Comparison of ENCODE assay signal across 10 cellular contexts in genomic region chr22:39184586-39185577, GRCh38. TPM values are rescaled to one million over a fixed set of nuclear protein-coding genes. Genes with fewer than 3 reads are reported as not detected.
DNase-seq lines count a peak whose midpoint lies in the region; ATAC-seq, FAIRE-seq and TF ChIP-seq lines count a peak whose summit lies in the region.
"Had no signal": no experiment of that assay in that cellular context is flagged by ENCODE, and none has a peak within 500 bp of the region (broad histone marks: within the 10 kb centered on the region; RNA-seq: fewer than 3 reads in every experiment).

No MANE protein-coding gene starts in this region.

- no peaks in the 10 kb centered on the region for H3K27me3 ChIP-seq in adipocyte (replicated peaks; ENCODE audit: control insufficient read depth, insufficient read depth, low read length)
- no peaks in the 10 kb centered on the region for H3K27me3 ChIP-seq in esophagus squamous epithelium
- no peaks in the 10 kb centered on the region for H3K27me3 ChIP-seq in upper lobe of left lung

- ATAC-seq in mucosa of descending colon = peak; percentile 9
- ATAC-seq in upper lobe of left lung (ENCODE audit: low FRiP score in 2 of 2) = peak; percentile 5 to 28
- ATAC-seq: activated T-cell treated with anti-CD3 and anti-CD28 coated beads, Interleukin-2, amount 50 U/mL, for 72 hours had no signal

- peak overlapping the region; percentile 59 for H3K9ac ChIP-seq in adipocyte (ENCODE audit: low read length)

- H3K27ac ChIP-seq in esophagus squamous epithelium (peak overlapping the region; percentile 22 to 82 (median 70)), upper lobe of left lung (peak overlapping the region; percentile 76 to 88 (median 81))
- H3K27ac ChIP-seq: VCaP had no signal

- no peaks in the 10 kb centered on the region for H3K36me3 ChIP-seq in adipocyte (ENCODE audit: control insufficient read depth, insufficient read depth, low read length, severe bottlenecking)
- H3K36me3 ChIP-seq in esophagus squamous epithelium = no peaks in the 10 kb centered on the region
- no peaks in the 10 kb centered on the region for H3K36me3 ChIP-seq in mucosa of descending colon (ENCODE audit: low read depth)
- no peaks in the 10 kb centered on the region for H3K36me3 ChIP-seq in upper lobe of left lung

- TF ChIP-seq CTCF in esophagus squamous epithelium (IDR thresholded peaks at IDR 0.05) (no peak), mucosa of descending colon (IDR thresholded peaks at IDR 0.05) (no peak), upper lobe of left lung (IDR thresholded peaks at IDR 0.05) (no peak)

- 73 to 75% methylated on average over 16 to 21 of the region's 23 CpGs for WGBS in esophagus squamous epithelium, 2 donors
- 62 to 70% methylated on average over 20 to 22 of the region's 23 CpGs for whole genome bisulfite sequencing in upper lobe of left lung, 2 donors

- intact Hi-C loops in esophagus squamous epithelium (cut with DNase I) (no loop called here), mucosa of descending colon (cut with DNase I, micrococcal nuclease) (no loop called here)

- H3K4me1 ChIP-seq in adipocyte (ENCODE audit: control insufficient read depth, insufficient read depth, low read length) (peaks cover 9% of the 10 kb centered on the region), esophagus squamous epithelium (peaks cover 6 to 21% (median 8%) of the 10 kb centered on the region in 3 donors), mucosa of descending colon (ENCODE audit: low read depth) (no peaks in the 10 kb centered on the region), upper lobe of left lung (peaks cover 13 to 26% (median 17%) of the 10 kb centered on the region in 4 donors)

- TF ChIP-seq POLR2A in esophagus squamous epithelium (IDR thresholded peaks at IDR 0.05) (no peak), upper lobe of left lung (IDR thresholded peaks at IDR 0.05) (no peak)

- DNase-seq in adipocyte (ENCODE audit: low read depth) (no peak), esophagus squamous epithelium (lab: John Stamatoyannopoulos, UW) (no peak), mucosa of descending colon (no peak), upper lobe of left lung (no peak), UCSD-AML1 (lab: John Stamatoyannopoulos, UW; ENCODE audit: unreplicated experiment) (no peak), NCI-H2196 treated with DMSO at 0.1 percent for 48 hours (lab: John Stamatoyannopoulos, UW; ENCODE audit: unreplicated experiment) (no peak), GM19239 (ENCODE audit: insufficient read length, low spot score) (no peak)
- DNase-seq: activated T-cell treated with anti-CD3 and anti-CD28 coated beads, Interleukin-2, amount 50 U/mL, for 72 hours; foreskin melanocyte had no signal

- no peak overlapping the region for H3K4me3 ChIP-seq in adipocyte (ENCODE audit: low read length)
- H3K4me3 ChIP-seq in esophagus squamous epithelium = no peak overlapping the region
- no peak overlapping the region for H3K4me3 ChIP-seq in mucosa of descending colon
- no peak overlapping the region for H3K4me3 ChIP-seq in upper lobe of left lung

- H3K9me3 ChIP-seq in adipocyte (ENCODE audit: control insufficient read depth, low read length) (no peaks in the 10 kb centered on the region), esophagus squamous epithelium (peaks cover 0 to 5% (median 0%) of the 10 kb centered on the region in 3 donors), mucosa of descending colon (no peaks in the 10 kb centered on the region), upper lobe of left lung (no peaks in the 10 kb centered on the region)

- FAIRE-seq in GM19239 (lab: Jason Lieb, UNC) = no peak

- TF ChIP-seq EP300 in upper lobe of left lung (IDR thresholded peaks at IDR 0.05) = peak in 3 of 4 donors; percentile 57 to 88 (median 77)

RNA-seq across cellular contexts. Expression of gene CBX7, which starts 32.4 kb away (rescaled TPM):
- total RNA-seq in esophagus squamous epithelium (10 to 100 TPM in 3 of 4 donors, 1 to 10 TPM in 1; 4.7 to 56.1 (median 19.5) TPM), mucosa of descending colon (100 to 1,000 TPM in 1 of 3 donors, 10 to 100 TPM in 2; 23.6 to 125 (median 29.2) TPM), upper lobe of left lung (100 to 1,000 TPM in 1 of 6 donors, 10 to 100 TPM in 5; 51.5 to 145 (median 60.6) TPM)

RNA-seq across cellular contexts. Expression of gene PDGFB, which starts 59.9 kb away (rescaled TPM):
- 1 to 10 TPM; 1.2 to 6.3 (median 3.7) TPM for total RNA-seq in esophagus squamous epithelium
- total RNA-seq in mucosa of descending colon = 10 to 100 TPM in 1 of 3 donors, 1 to 10 TPM in 2; 1.8 to 16.6 (median 5.4) TPM
- 10 to 100 TPM; 15.4 to 41.7 (median 24.1) TPM for total RNA-seq in upper lobe of left lung
